Comparison of ENCODE assay signal across 10 cellular contexts in genomic region chr12:85029456-85029855, GRCh38. TPM values are rescaled to one million over a fixed set of nuclear protein-coding genes. Genes with fewer than 3 reads are reported as not detected.
DNase-seq lines count a peak whose midpoint lies in the region; ATAC-seq and TF ChIP-seq lines count a peak whose summit lies in the region.
"Had no signal": no experiment of that assay in that cellular context is flagged by ENCODE, and none has a peak within 500 bp of the region (broad histone marks: within the 10 kb centered on the region; RNA-seq: fewer than 3 reads in every experiment).

No MANE protein-coding gene starts in this region.

- H3K27ac ChIP-seq in left lung: no peak overlapping the region

- ATAC-seq in left lung: peak; percentile 35
- no peak for ATAC-seq in activated T-cell treated with anti-CD3 and anti-CD28 coated beads, Interleukin-2, amount 50 U/mL, for 72 hours (replicated peaks in 1 of 2)

- H3K4me1 ChIP-seq in adipocyte (ENCODE audit: control insufficient read depth, insufficient read depth, low read length): no peaks in the 10 kb centered on the region
- H3K4me1 ChIP-seq in left lung: no peaks in the 10 kb centered on the region

- TF ChIP-seq CTCF in left lung (IDR thresholded peaks at IDR 0.05): peak; percentile 27 to 43

- intact Hi-C loops in left lung (cut with DNase I): loop anchor here in 1 of 2 donors (5.0 kb wide), 1 partner anchor 152 kb away; no protein-coding TSS in a partner anchor

- H3K9ac ChIP-seq in adipocyte (ENCODE audit: low read length): no peak overlapping the region

- H3K4me3 ChIP-seq in adipocyte (ENCODE audit: low read length): no peak overlapping the region
- H3K4me3 ChIP-seq in left lung: no peak overlapping the region

- H3K36me3 Mint-ChIP-seq in activated T-cell treated with anti-CD3 and anti-CD28 coated beads, Interleukin-2, amount 50 U/mL, for 72 hours (ENCODE audit: insufficient read depth in 2 of 2): no peaks in the 10 kb centered on the region
- H3K36me3 Mint-ChIP-seq: CD4-positive, alpha-beta memory T cell had no signal

- peaks cover 16% of the 10 kb centered on the region for H3K27me3 Mint-ChIP-seq in activated T-cell treated with anti-CD3 and anti-CD28 coated beads, Interleukin-2, amount 50 U/mL, for 72 hours (ENCODE audit: low read depth)

- no peak overlapping the region for H3K4me3 Mint-ChIP-seq in activated T-cell treated with anti-CD3 and anti-CD28 coated beads, Interleukin-2, amount 50 U/mL, for 72 hours
- H3K4me3 Mint-ChIP-seq: CD4-positive, alpha-beta memory T cell had no signal

- no peaks in the 10 kb centered on the region for H3K27me3 ChIP-seq in adipocyte (replicated peaks; ENCODE audit: control insufficient read depth, insufficient read depth, low read length)
- peaks cover 0 to 6% of the 10 kb centered on the region in 2 donors for H3K27me3 ChIP-seq in left lung

- no peak overlapping the region for H3K27ac Mint-ChIP-seq in activated T-cell treated with anti-CD3 and anti-CD28 coated beads, Interleukin-2, amount 50 U/mL, for 72 hours
- H3K27ac Mint-ChIP-seq: CD4-positive, alpha-beta memory T cell had no signal

- H3K9me3 Mint-ChIP-seq in activated T-cell treated with anti-CD3 and anti-CD28 coated beads, Interleukin-2, amount 50 U/mL, for 72 hours: no peaks in the 10 kb centered on the region
- H3K9me3 Mint-ChIP-seq: CD4-positive, alpha-beta memory T cell had no signal

- H3K9me3 ChIP-seq in adipocyte (ENCODE audit: control insufficient read depth, low read length) (no peaks in the 10 kb centered on the region), left lung (no peaks in the 10 kb centered on the region)

- DNase-seq in SKM-1 treated with dmso at 0.1 percent for 144 hours (lab: John Stamatoyannopoulos, UW; ENCODE audit: unreplicated experiment) (peak; percentile 4), SKM-1 (lab: John Stamatoyannopoulos, UW; ENCODE audit: unreplicated experiment) (no peak), NCI-H1417 treated with DMSO at 0.1 percent for 48 hours (lab: John Stamatoyannopoulos, UW) (peak; percentile 39), adipocyte (ENCODE audit: low read depth) (peak; percentile 83), left lung (no peak), HuH-7.5 (ENCODE audit: low spot score) (no peak)
- DNase-seq in activated T-cell treated with anti-CD3 and anti-CD28 coated beads, Interleukin-2, amount 50 U/mL, for 72 hours: no peak
- no peak for DNase-seq in activated CD4-positive, alpha-beta T cell treated with anti-CD3 and anti-CD28 coated beads for 1 hour

- H3K36me3 ChIP-seq in adipocyte (ENCODE audit: control insufficient read depth, insufficient read depth, low read length, severe bottlenecking): no peaks in the 10 kb centered on the region
- no peaks in the 10 kb centered on the region for H3K36me3 ChIP-seq in left lung

- H3K4me1 Mint-ChIP-seq in activated T-cell treated with anti-CD3 and anti-CD28 coated beads, Interleukin-2, amount 50 U/mL, for 72 hours (ENCODE audit: low read depth): no peaks in the 10 kb centered on the region
- H3K4me1 Mint-ChIP-seq: CD4-positive, alpha-beta memory T cell had no signal

RNA-seq across cellular contexts. Expression of gene TSPAN19, which starts 6.6 kb away (rescaled TPM):
- total RNA-seq in left lung: 1 to 10 TPM in 1 of 2 donors, not detected in 1; 5.4 TPM
- not detected for total RNA-seq in activated T-cell treated with anti-CD3 and anti-CD28 coated beads, Interleukin-2, amount 50 U/mL, for 72 hours
- total RNA-seq: CD4-positive, alpha-beta memory T cell; T-helper 2 cell treated with Interferon-gamma antibody and Interleukin-4, amounts not matched to agents 100 ng/mL and 5 ng/mL, for 36 hours had no signal

RNA-seq across cellular contexts. Expression of gene LRRIQ1, which starts 6.7 kb away (rescaled TPM):
- 1 to 10 TPM; 1.6 to 4.6 TPM for total RNA-seq in left lung
- not detected for total RNA-seq in activated T-cell treated with anti-CD3 and anti-CD28 coated beads, Interleukin-2, amount 50 U/mL, for 72 hours
- total RNA-seq: CD4-positive, alpha-beta memory T cell; T-helper 2 cell treated with Interferon-gamma antibody and Interleukin-4, amounts not matched to agents 100 ng/mL and 5 ng/mL, for 36 hours had no signal

Comparison
In these comparisons a context has a peak if more than half of its experiments do, and no peak if none do; other contexts are left out.
1. DNase-seq: peak in SKM-1 treated with dmso at 0.1 percent for 144 hours (single experiment), NCI-H1417 treated with DMSO at 0.1 percent for 48 hours (single experiment) and adipocyte (single experiment); none in SKM-1 (single experiment), left lung (0 of 2), activated T-cell treated with anti-CD3 and anti-CD28 coated beads, Interleukin-2, amount 50 U/mL, for 72 hours (0 of 2), HuH-7.5 (single experiment) and activated CD4-positive, alpha-beta T cell treated with anti-CD3 and anti-CD28 coated beads for 1 hour (single experiment).